Comparison of ENCODE assay signal across 9 cellular contexts in genomic region chr12:1531654-1532366, GRCh38.
DNase-seq lines count a peak whose midpoint lies in the region; ATAC-seq, FAIRE-seq and TF ChIP-seq lines count a peak whose summit lies in the region.
"Had no signal": no experiment of that assay in that cellular context is flagged by ENCODE, and none has a peak within 500 bp of the region (broad histone marks: within the 10 kb centered on the region; RNA-seq: fewer than 3 reads in every experiment).

No MANE protein-coding gene starts in this region.

- no peak overlapping the region for H3K9ac ChIP-seq in BLaER1 treated with 17β-estradiol and CSF1 and Interleukin-3, amounts not matched to agents 10 nM and 100 nM
- H3K9ac ChIP-seq in H9 (ENCODE audit: extremely low read depth, insufficient read length, low read length), result no peak overlapping the region

- H3K4me1 Mint-ChIP-seq in H9, result peaks cover 6 to 11% of the 10 kb centered on the region in 2 experiments; a peak in 3 of 4 replicates
- H3K4me1 Mint-ChIP-seq in natural killer cell treated with Interleukin-12 subunit alpha and Interleukin-12 subunit beta and Interleukin-15 and Interleukin-18, amount 100 ng/mL, for 72 hours (ENCODE audit: low read depth in 2 of 2), result peaks cover 27 to 30% of the 10 kb centered on the region in 2 donors

- intact Hi-C loops in body of pancreas (cut with DNase I), result no loop called here

- no peak overlapping the region for H3K14ac ChIP-seq in H9 (ENCODE audit: insufficient read depth, low read length)

- H3K36me3 ChIP-seq in BLaER1 treated with 17β-estradiol and CSF1 and Interleukin-3, amounts not matched to agents 10 nM and 100 nM, result no peaks in the 10 kb centered on the region
- H3K36me3 ChIP-seq in bronchial epithelial cell (ENCODE audit: control insufficient read depth, insufficient read depth, low read length) (no peaks in the 10 kb centered on the region), body of pancreas (replicated peaks in 1 of 2; ENCODE audit: insufficient read depth in 1 of 2, low read depth in 2 of 2) (no peaks in the 10 kb centered on the region)

- TF ChIP-seq CTCF in H9 (conservative IDR thresholded peaks at IDR 0.05) (no peak), bronchial epithelial cell (IDR thresholded peaks at IDR 0.05; ENCODE audit: insufficient read depth, low read length, severe bottlenecking) (no peak), body of pancreas (IDR thresholded peaks at IDR 0.05) (no peak)

- H3K4me2 ChIP-seq in BLaER1 treated with 17β-estradiol and CSF1 and Interleukin-3, amounts not matched to agents 10 nM and 100 nM, result peak overlapping the region; percentile 92 to 99 (median 95); a peak in 18 of 22 replicates
- peak overlapping the region; percentile 60 for H3K4me2 ChIP-seq in H9 (ENCODE audit: insufficient read depth, insufficient read length, low read length)

- peaks cover 0 to 87% (median 59%) of the 10 kb centered on the region in 11 experiments; a peak in 19 of 22 replicates for H4K20me1 ChIP-seq in BLaER1 treated with 17β-estradiol and CSF1 and Interleukin-3, amounts not matched to agents 10 nM and 100 nM
- no peaks in the 10 kb centered on the region for H4K20me1 ChIP-seq in H9 (ENCODE audit: control insufficient read depth, insufficient read depth, insufficient read length)

- peak overlapping the region; percentile 54 to 79 for H3K4me3 Mint-ChIP-seq in H9
- peak overlapping the region; percentile 88 for H3K4me3 Mint-ChIP-seq in natural killer cell treated with Interleukin-12 subunit alpha and Interleukin-12 subunit beta and Interleukin-15 and Interleukin-18, amount 100 ng/mL, for 72 hours

- peaks cover 0 to 2% of the 10 kb centered on the region in 2 experiments; a peak in 2 of 5 replicates for H3K9me3 Mint-ChIP-seq in H9
- H3K9me3 Mint-ChIP-seq in natural killer cell treated with Interleukin-12 subunit alpha and Interleukin-12 subunit beta and Interleukin-15 and Interleukin-18, amount 100 ng/mL, for 72 hours, result no peaks in the 10 kb centered on the region

- no peak overlapping the region for H2BK120ac ChIP-seq in H9 (ENCODE audit: low read depth, low read length, poor library complexity, severe bottlenecking)

- no peak overlapping the region for H3K18ac ChIP-seq in H9 (ENCODE audit: insufficient read length, low read depth, low read length)

- H2BK12ac ChIP-seq in H9 (ENCODE audit: insufficient read length, low read depth, low read length), result no peak overlapping the region

- no peak overlapping the region for H2BK15ac ChIP-seq in H9 (ENCODE audit: low read depth, low read length)

- H3K56ac ChIP-seq in H9 (ENCODE audit: insufficient read length, low read depth, low read length), result no peak overlapping the region

- peaks cover 67 to 99% (median 98%) of the 10 kb centered on the region in 11 experiments for H3K27me3 ChIP-seq in BLaER1 treated with 17β-estradiol and CSF1 and Interleukin-3, amounts not matched to agents 10 nM and 100 nM
- H3K27me3 ChIP-seq in H9 (ENCODE audit: insufficient read depth, low read length) (peaks cover 35% of the 10 kb centered on the region), bronchial epithelial cell (ENCODE audit: control insufficient read depth, insufficient read depth, low read length) (peaks cover 34% of the 10 kb centered on the region), body of pancreas (peaks cover 0 to 30% of the 10 kb centered on the region in 2 donors)

- no peaks in the 10 kb centered on the region for H3K79me1 ChIP-seq in H9 (ENCODE audit: insufficient read depth, low read depth, low read length, poor library complexity, severe bottlenecking)

- TF ChIP-seq POLR2A in body of pancreas (IDR thresholded peaks at IDR 0.05), result no peak

- peaks cover 30 to 67% (median 56%) of the 10 kb centered on the region in 10 experiments for H3K4me1 ChIP-seq in BLaER1 treated with 17β-estradiol and CSF1 and Interleukin-3, amounts not matched to agents 10 nM and 100 nM
- H3K4me1 ChIP-seq in H9 (ENCODE audit: insufficient read depth, low read length) (no peaks in the 10 kb centered on the region), body of pancreas (peaks cover 6% of the 10 kb centered on the region)

- H3K23ac ChIP-seq in H9 (ENCODE audit: insufficient read length, low read depth, low read length), result no peak overlapping the region

- WGBS in H9 (ENCODE audit: extremely low coverage, insufficient read length, low lambda C conversion rate), result no CpG with 5 or more reads among the region's 26 CpGs
- WGBS in body of pancreas, 2 donors, result 51 to 56% methylated on average over 10 to 26 of the region's 26 CpGs

- no peak overlapping the region for H4K91ac ChIP-seq in H9 (ENCODE audit: insufficient read length, low read depth, low read length)

- H3T11ph ChIP-seq in H9 (ENCODE audit: low read length), result no peak overlapping the region

- ATAC-seq in natural killer cell treated with Interleukin-12 subunit alpha and Interleukin-12 subunit beta and Interleukin-15 and Interleukin-18, amount 100 ng/mL, for 72 hours, result peak in 1 of 2 donors; percentile 24
- ATAC-seq in body of pancreas (no peak), HG02852 (IDR thresholded peaks at IDR 0.05; ENCODE audit: unreplicated experiment) (no peak), HG03280 (IDR thresholded peaks at IDR 0.05; ENCODE audit: unreplicated experiment) (no peak)

- H2BK5ac ChIP-seq in H9 (ENCODE audit: insufficient read length, low read length), result no peak overlapping the region

- no peak overlapping the region for H2AK5ac ChIP-seq in H9 (ENCODE audit: insufficient read length, low read length)

- H3K4ac ChIP-seq in H9 (ENCODE audit: low read depth, low read length), result no peak overlapping the region

- H3K36me3 Mint-ChIP-seq in H9 (ENCODE audit: insufficient read depth in 1 of 3, low read depth in 3 of 3), result peaks cover 0 to 2% (median 0%) of the 10 kb centered on the region in 3 experiments; a peak in 2 of 7 replicates
- no peaks in the 10 kb centered on the region for H3K36me3 Mint-ChIP-seq in natural killer cell treated with Interleukin-12 subunit alpha and Interleukin-12 subunit beta and Interleukin-15 and Interleukin-18, amount 100 ng/mL, for 72 hours

- H3K79me2 ChIP-seq in H9 (ENCODE audit: insufficient read depth, low read length), result no peaks in the 10 kb centered on the region

- no peak overlapping the region for H3K27ac ChIP-seq in BLaER1 treated with 17β-estradiol and CSF1 and Interleukin-3, amounts not matched to agents 10 nM and 100 nM
- H3K27ac ChIP-seq in H9 (ENCODE audit: insufficient read length, low read depth, low read length) (no peak overlapping the region), substantia nigra (ENCODE audit: low read depth, low read length, poor library complexity, severe bottlenecking) (no peak overlapping the region), body of pancreas (no peak overlapping the region)

- no peak overlapping the region for H4K5ac ChIP-seq in H9 (ENCODE audit: insufficient read length, low read depth, low read length)

- no peaks in the 10 kb centered on the region for H3K9me3 ChIP-seq in BLaER1 treated with 17β-estradiol and CSF1 and Interleukin-3, amounts not matched to agents 10 nM and 100 nM (replicated peaks in 1 of 11)
- H3K9me3 ChIP-seq in H9 (ENCODE audit: control insufficient read depth, low read depth, low read length) (no peaks in the 10 kb centered on the region), body of pancreas (no peaks in the 10 kb centered on the region)

- H2BK20ac ChIP-seq in H9 (ENCODE audit: low read depth, low read length, poor library complexity, severe bottlenecking), result no peak overlapping the region

- peaks cover 90% of the 10 kb centered on the region for H3K27me3 Mint-ChIP-seq in H9 (ENCODE audit: low read depth)
- peaks cover 49 to 67% of the 10 kb centered on the region in 2 donors for H3K27me3 Mint-ChIP-seq in natural killer cell treated with Interleukin-12 subunit alpha and Interleukin-12 subunit beta and Interleukin-15 and Interleukin-18, amount 100 ng/mL, for 72 hours

- no peak overlapping the region for H3K27ac Mint-ChIP-seq in H9
- no peak overlapping the region for H3K27ac Mint-ChIP-seq in natural killer cell treated with Interleukin-12 subunit alpha and Interleukin-12 subunit beta and Interleukin-15 and Interleukin-18, amount 100 ng/mL, for 72 hours

- peak; percentile 41 for DNase-seq in H9
- no peak for DNase-seq in bronchial epithelial cell (ENCODE audit: low read depth)
- no peak for DNase-seq in natural killer cell treated with Interleukin-12 subunit alpha and Interleukin-12 subunit beta and Interleukin-15 and Interleukin-18, amount 100 ng/mL, for 72 hours (ENCODE audit: low spot score)
- DNase-seq in substantia nigra (lab: John Stamatoyannopoulos, UW), result no peak
- no peak for DNase-seq in body of pancreas

- no peak overlapping the region for H4K8ac ChIP-seq in H9 (replicated peaks; ENCODE audit: insufficient read length, low read depth, low read length)

- H2AFZ ChIP-seq in H9 (ENCODE audit: low read length), result no peak overlapping the region

- peaks cover 13% of the 10 kb centered on the region for H3K23me2 ChIP-seq in H9 (ENCODE audit: insufficient read length, low read depth, low read length, poor library complexity, severe bottlenecking)

- peak; percentile 32 for FAIRE-seq in bronchial epithelial cell (lab: Jason Lieb, UNC)
- FAIRE-seq: colon had no signal

- H3K4me3 ChIP-seq in BLaER1 treated with 17β-estradiol and CSF1 and Interleukin-3, amounts not matched to agents 10 nM and 100 nM, result peak overlapping the region in 7 of 10 experiments; percentile 53 to 72 (median 60); a peak in 9 of 20 replicates
- peak overlapping the region; percentile 33 for H3K4me3 ChIP-seq in bronchial epithelial cell (ENCODE audit: low read depth, low read length)
- no peak overlapping the region for H3K4me3 ChIP-seq in body of pancreas

Comparison
In these comparisons a context has a peak if more than half of its experiments do, and no peak if none do; other contexts are left out.
1. H3K4me3 ChIP-seq: peak in BLaER1 treated with 17β-estradiol and CSF1 and Interleukin-3, amounts not matched to agents 10 nM and 100 nM (7 of 10) and bronchial epithelial cell (single experiment); none in body of pancreas (0 of 2).